In the genomic region with DNA sequence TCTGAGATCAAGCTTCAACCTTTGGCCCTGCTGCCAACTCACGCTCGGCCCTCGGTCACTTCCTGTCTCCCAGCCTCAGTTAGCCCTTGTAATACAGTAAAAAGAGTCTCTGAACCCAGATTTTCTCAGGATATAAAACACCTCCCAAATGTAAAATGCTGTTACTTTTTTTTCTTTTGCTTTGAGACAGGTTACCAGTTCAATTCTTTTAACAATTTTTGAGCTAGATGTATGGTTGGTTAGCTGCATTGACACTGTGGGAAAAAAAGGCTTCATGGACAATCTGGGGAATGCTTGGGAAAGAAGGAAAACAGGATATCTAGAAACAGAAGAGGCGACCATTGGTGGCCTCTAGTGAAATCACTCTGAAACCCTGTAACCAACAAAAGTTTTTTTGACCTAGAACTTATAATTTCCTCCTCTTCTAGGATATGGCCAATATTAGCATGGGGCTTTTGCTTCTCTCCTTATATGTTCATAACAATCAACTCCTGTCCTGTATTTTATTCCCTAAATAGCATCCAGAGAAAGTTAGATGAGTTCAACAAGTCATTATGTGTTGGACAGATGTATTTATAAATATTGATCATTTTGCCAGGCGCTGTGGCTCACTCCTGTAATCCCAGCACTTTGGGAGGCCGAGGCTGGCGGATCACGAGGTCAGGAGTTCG, we compare ENCODE assay signal across 8 cellular contexts. TPM values are rescaled to one million over a fixed set of nuclear protein-coding genes. Genes with fewer than 3 reads are reported as not detected.
DNase-seq lines count a peak whose midpoint lies in the region; ATAC-seq and TF ChIP-seq lines count a peak whose summit lies in the region.

No MANE protein-coding gene starts in this region.

- peaks cover 12% of the 10 kb centered on the region; the same call in 1 of the 2 replicates for H3K36me3 Mint-ChIP-seq in HFFc6 (ENCODE audit: low read depth)

- CTCF ChIA-PET in AG04450 (lab: Charles Lee): interaction anchor here (0.8 to 3.2 kb wide), 3 partner anchors 102 to 156 kb away, joined by 3 to 19 read pairs (median 4); no protein-coding TSS in a partner anchor

- H3K9me3 ChIP-seq in AG04450 (ENCODE audit: control insufficient read depth, insufficient read depth, low read length) (no peaks in the 10 kb centered on the region; the same call in 1 of the 2 replicates), mucosa of descending colon (no peaks in the 10 kb centered on the region)

- H3K27ac Mint-ChIP-seq in HFFc6: peak overlapping the region; percentile 98

- H3K9me3 Mint-ChIP-seq in HFFc6: no peaks in the 10 kb centered on the region

- peaks cover 23% of the 10 kb centered on the region for H3K4me1 Mint-ChIP-seq in HFFc6 (ENCODE audit: low read depth)

- POLR2A ChIA-PET in AG04450 (lab: Yijun Ruan, JAX): interaction anchor here (0.5 to 2.3 kb wide), 4 partner anchors 11 to 78 kb away, joined by 3 to 23 read pairs (median 5); a partner anchor contains a TSS

- in situ Hi-C loops in brain microvascular endothelial cell (cut with HindIII; ENCODE audit: low pct_ligation_motif_present, low sequenced_read_pairs): no loop called here

- H3K36me3 ChIP-seq in brain microvascular endothelial cell (replicated peaks) (peaks cover 4% of the 10 kb centered on the region), mucosa of descending colon (ENCODE audit: low read depth) (no peaks in the 10 kb centered on the region)

- H3K27me3 ChIP-seq in AG04450 (ENCODE audit: control insufficient read depth, insufficient read depth, low read length) (no peaks in the 10 kb centered on the region), brain microvascular endothelial cell (replicated peaks) (no peaks in the 10 kb centered on the region)

- ATAC-seq in mucosa of descending colon: no peak
- ATAC-seq in GM18502 (IDR thresholded peaks at IDR 0.05; ENCODE audit: poor library complexity, unreplicated experiment): no peak
- no peak for ATAC-seq in HG03175 (IDR thresholded peaks at IDR 0.05; ENCODE audit: unreplicated experiment)
- no peak for ATAC-seq in GM18867 (IDR thresholded peaks at IDR 0.05; ENCODE audit: unreplicated experiment)

- H3K27ac ChIP-seq in AG04450 (ENCODE audit: low read depth, low read length) (peak overlapping the region; percentile 90), brain microvascular endothelial cell (peak overlapping the region; percentile 73)

- TF ChIP-seq CTCF in AG04450 (IDR thresholded peaks at IDR 0.05; ENCODE audit: low read depth, low read length): no peak
- no peak for TF ChIP-seq CTCF in HFFc6 (IDR thresholded peaks at IDR 0.05)
- no peak for TF ChIP-seq CTCF in brain microvascular endothelial cell (IDR thresholded peaks at IDR 0.05; ENCODE audit: low read depth, low read length, missing control alignments)
- TF ChIP-seq CTCF in mucosa of descending colon (IDR thresholded peaks at IDR 0.05): no peak

- DNase-seq in AG04450 (ENCODE audit: low read depth, low spot score) (no peak), HFFc6 (no peak), brain microvascular endothelial cell (no peak), mucosa of descending colon (no peak), pons (ENCODE audit: low spot score) (no peak)

- H3K4me1 ChIP-seq in mucosa of descending colon (ENCODE audit: low read depth): peaks cover 41% of the 10 kb centered on the region

- H3K27me3 Mint-ChIP-seq in HFFc6 (ENCODE audit: insufficient read depth): peaks cover 3% of the 10 kb centered on the region

- intact Hi-C loops in mucosa of descending colon (cut with DNase I, micrococcal nuclease): no loop called here

- peak overlapping the region; percentile 93 for H3K4me3 ChIP-seq in AG04450 (ENCODE audit: low read depth, low read length)
- peak overlapping the region; percentile 97 for H3K4me3 ChIP-seq in brain microvascular endothelial cell (ENCODE audit: low read depth, low read length)
- H3K4me3 ChIP-seq in mucosa of descending colon: peak overlapping the region; percentile 96

- no peak overlapping the region; the same call in 1 of the 2 replicates for H3K4me3 Mint-ChIP-seq in HFFc6

RNA-seq across cellular contexts. Expression of a gene that starts 1.3 kb away (rescaled TPM):
- 44.3 and 68.7 TPM in 2 replicates for polyA plus RNA-seq in AG04450 (2011; rRNA removed)
- polyA minus RNA-seq in AG04450 (2011; rRNA and poly(A)+ RNA removed): 11.0 and 25.5 TPM in 2 replicates
- 100 to 1,000 TPM; 118 to 141 (median 131) TPM for total RNA-seq in HFFc6 (2021; fragmentation: NEBNext Ultra II Directional; extraction: Animal tissue kit (Norgen Biotek cat#: 25700))
- 100 to 1,000 TPM; 159 to 226 (median 223) TPM for total RNA-seq in mucosa of descending colon

RNA-seq across cellular contexts. Expression of a gene that starts 21.0 kb away (rescaled TPM):
- 3.5 and 6.4 TPM in 2 replicates for polyA plus RNA-seq in AG04450 (2011; rRNA removed)
- polyA minus RNA-seq in AG04450 (2011; rRNA and poly(A)+ RNA removed): 8.7 and 16.9 TPM in 2 replicates
- 10 to 100 TPM in 5 of 6 experiments, 1 to 10 TPM in 1; 7.9 to 16.0 (median 13.6) TPM for total RNA-seq in HFFc6 (2021; fragmentation: NEBNext Ultra II Directional; extraction: Animal tissue kit (Norgen Biotek cat#: 25700))
- total RNA-seq in mucosa of descending colon: 10 to 100 TPM in 1 of 3 donors, 1 to 10 TPM in 2; 4.8 to 13.1 (median 9.6) TPM
